Comparison of ENCODE assay signal across 1 cellular context in genomic region chr16:20806168-20807050, GRCh38.
TF ChIP-seq lines count a peak whose summit lies in the region.

Gene ERI2 (minus strand): TSS chr16:20806472. CDS start chr16:20806430, 42 bp downstream.
Gene REXO5 (plus strand): TSS chr16:20806527. CDS start chr16:20806954, 427 bp downstream.

TF ChIP-seq in HepG2, 621 proteins besides CTCF, POLR2A, EP300 and RAD21 (continued from another document and continues in another):
- TF ChIP-seq ZNF770 (CRISPR knock-in tag; IDR thresholded peaks at IDR 0.05) (peak; percentile 77), DNMT3B (CRISPR knock-in tag; conservative IDR thresholded peaks at IDR 0.05) (peak; percentile 41), ZNF878 (CRISPR knock-in tag; IDR thresholded peaks at IDR 0.05) (peak; percentile 99), SIN3A (IDR thresholded peaks at IDR 0.05; ENCODE audit: borderline replicate concordance, low read depth, low read length) (peak; percentile 99), ATF2 (CRISPR knock-in tag; IDR thresholded peaks at IDR 0.05) (peak; percentile 87), ARNT2 (CRISPR knock-in tag; IDR thresholded peaks at IDR 0.05; ENCODE audit: low read depth) (peak; percentile 99), ZNF710 (CRISPR knock-in tag; IDR thresholded peaks at IDR 0.05; ENCODE audit: borderline replicate concordance) (peak; percentile 87), RNF219 (CRISPR knock-in tag; IDR thresholded peaks at IDR 0.05) (peak; percentile 93; the same call in 1 of the 2 replicates), KLF11 (CRISPR knock-in tag; IDR thresholded peaks at IDR 0.05) (peak; percentile 49; the same call in 1 of the 2 replicates), ZMYM2 (CRISPR knock-in tag; IDR thresholded peaks at IDR 0.05) (no peak), SMARCC2 (IDR thresholded peaks at IDR 0.05) (no peak), ZNF460 (CRISPR knock-in tag; IDR thresholded peaks at IDR 0.05; ENCODE audit: borderline replicate concordance) (peak; percentile 80; the same call in 1 of the 2 replicates), ZNF512B (CRISPR knock-in tag; IDR thresholded peaks at IDR 0.05; ENCODE audit: borderline replicate concordance) (peak; percentile 98; the same call in 1 of the 2 replicates), XRCC5 (optimal IDR thresholded peaks at IDR 0.05; ENCODE audit: low read length) (peak; percentile 67), NR2C2 (CRISPR knock-in tag; IDR thresholded peaks at IDR 0.05; ENCODE audit: borderline replicate concordance) (peak; percentile 97), E2F5 (CRISPR knock-in tag; conservative IDR thresholded peaks at IDR 0.05) (peak; percentile 99), STAG1 (CRISPR knock-in tag; IDR thresholded peaks at IDR 0.05) (no peak), ZBTB43 (CRISPR knock-in tag; conservative IDR thresholded peaks at IDR 0.05) (peak; percentile 71), HOMEZ (CRISPR knock-in tag; IDR thresholded peaks at IDR 0.05; ENCODE audit: low read depth) (peak; percentile 85), TGIF2 (CRISPR knock-in tag; IDR thresholded peaks at IDR 0.05) (peak; percentile 98; the same call in 1 of the 2 replicates), SATB2 (CRISPR knock-in tag; IDR thresholded peaks at IDR 0.05) (peak; percentile 73; the same call in 1 of the 2 replicates), ZGPAT (CRISPR knock-in tag; IDR thresholded peaks at IDR 0.05) (peak; percentile 99), FUBP1 (CRISPR knock-in tag; IDR thresholded peaks at IDR 0.05; ENCODE audit: borderline replicate concordance) (peak; percentile 3; the same call in 1 of the 2 replicates), ZHX2 (IDR thresholded peaks at IDR 0.05; ENCODE audit: low read depth) (peak; percentile 90), ZHX2 (CRISPR knock-in tag; IDR thresholded peaks at IDR 0.05; ENCODE audit: borderline replicate concordance) (peak; percentile 23; the same call in 1 of the 2 replicates), FOXO1 (CRISPR knock-in tag; IDR thresholded peaks at IDR 0.05) (peak; percentile 61)
